In genomic region chr13:100946588-100946987, GRCh38 we compare ENCODE assay signal across 36 cellular contexts.
"Had no signal": no experiment of that assay in that cellular context is flagged by ENCODE, and none has a peak within 500 bp of the region (broad histone marks: within the 10 kb centered on the region; RNA-seq: fewer than 3 reads in every experiment).

No MANE protein-coding gene starts in this region.

- H3K9me3 Mint-ChIP-seq: activated B cell treated with CpG ODN at 0.5 μM for 24 hours; activated CD4-positive, alpha-beta memory T cell treated with anti-CD3 and anti-CD28 coated beads for 36 hours; activated CD4-positive, alpha-beta T cell treated with anti-CD3 and anti-CD28 coated beads, Interleukin-2, amount 10 ng/mL, durations not matched to agents 24 days and 14 days; activated CD8-positive, alpha-beta T cell treated with anti-CD3 and anti-CD28 coated beads for 36 hours; activated naive CD4-positive, alpha-beta T cell treated with anti-CD3 and anti-CD28 coated beads for 36 hours; activated naive CD8-positive, alpha-beta T cell treated with anti-CD3 and anti-CD28 coated beads for 36 hours; activated T-cell treated with anti-CD3 and anti-CD28 coated beads, Interleukin-2, amount 50 U/mL, for 4 hours; activated T-helper 1 cell treated with anti-CD3 and anti-CD28 coated beads, Interleukin-12 subunit alpha, Interleukin-12 subunit beta, Interleukin-2, Interleukin-4 antibody, amounts not matched to agents 30 ng/mL and 10 ng/mL and 1 ng/mL, durations not matched to agents 14 hours and 24 hours and 36 hours; T-helper 1 cell treated with Interleukin-12 subunit alpha and Interleukin-12 subunit beta and Interleukin-4 antibody, amounts not matched to agents 30 μg/mL and 1 μg/mL, for 36 hours; T-helper 2 cell treated with Interferon-gamma antibody and Interleukin-4, amounts not matched to agents 5 μg/mL and 100 μg/mL, for 36 hours had no signal

- H3K4me1 ChIP-seq: adrenal gland, body of pancreas, breast epithelium had no signal

- DNase-seq: activated B cell treated with CpG ODN at 0.5 μM for 24 hours; activated CD4-positive, alpha-beta memory T cell treated with anti-CD3 and anti-CD28 coated beads for 36 hours; activated CD4-positive, alpha-beta T cell treated with anti-CD3 and anti-CD28 coated beads for 4 hours; activated CD4-positive, alpha-beta T cell treated with anti-CD3 and anti-CD28 coated beads, Interleukin-2, amount 10 ng/mL, durations not matched to agents 24 days and 14 days; activated CD4-positive, alpha-beta T cell treated with anti-CD3 and anti-CD28 coated beads, Interleukin-2, amount 50 U/mL, for 1 hour; activated CD4-positive, alpha-beta T cell treated with anti-CD3 and anti-CD28 coated beads, Interleukin-2, amount 50 U/mL, for 4 hours; activated CD4-positive, CD25-positive, alpha-beta regulatory T cell treated with anti-CD3 and anti-CD28 coated beads, Interleukin-2, amount 50 U/mL, for 72 hours; activated CD8-positive, alpha-beta memory T cell treated with anti-CD3 and anti-CD28 coated beads, Interleukin-2, amount 50 U/mL, for 4 hours; activated CD8-positive, alpha-beta T cell treated with anti-CD3 and anti-CD28 coated beads for 36 hours; activated effector memory CD4-positive, alpha-beta T cell treated with anti-CD3 and anti-CD28 coated beads, Interleukin-2, amount 50 U/mL, for 16 hours; activated gamma-delta T cell treated with Interleukin-2 at 50 U/mL for 16 hours; activated naive CD4-positive, alpha-beta T cell; activated naive CD4-positive, alpha-beta T cell treated with anti-CD3 and anti-CD28 coated beads for 36 hours; activated naive CD4-positive, alpha-beta T cell treated with anti-CD3 and anti-CD28 coated beads, Interleukin-2, amount 50 U/mL, for 16 hours; activated naive CD8-positive, alpha-beta T cell treated with anti-CD3 and anti-CD28 coated beads for 36 hours; activated T-cell treated with anti-CD3 and anti-CD28 coated beads for 4 hours; activated T-cell treated with anti-CD3 and anti-CD28 coated beads, Interleukin-2, amount 50 U/mL, for 1 hour; activated T-cell treated with anti-CD3 and anti-CD28 coated beads, Interleukin-2, amount 50 U/mL, for 4 hours; activated T-cell treated with anti-CD3 and anti-CD28 coated beads, Interleukin-2, amount 50 U/mL, for 72 hours; adrenal gland; amniotic stem cell; aorta; body of pancreas; brain microvascular endothelial cell; central memory CD4-positive, alpha-beta T cell; SW 1271; T-helper 1 cell; T-helper 2 cell; T-helper 9 cell had no signal

- H3K4me3 Mint-ChIP-seq: activated B cell treated with CpG ODN at 0.5 μM for 24 hours; activated CD4-positive, alpha-beta memory T cell treated with anti-CD3 and anti-CD28 coated beads for 36 hours; activated CD4-positive, alpha-beta T cell treated with anti-CD3 and anti-CD28 coated beads, Interleukin-2, amount 10 ng/mL, durations not matched to agents 24 days and 14 days; activated CD8-positive, alpha-beta T cell treated with anti-CD3 and anti-CD28 coated beads for 36 hours; activated naive CD4-positive, alpha-beta T cell treated with anti-CD3 and anti-CD28 coated beads for 36 hours; activated naive CD8-positive, alpha-beta T cell treated with anti-CD3 and anti-CD28 coated beads for 36 hours; activated T-cell treated with anti-CD3 and anti-CD28 coated beads, Interleukin-2, amount 50 U/mL, for 4 hours; activated T-cell treated with anti-CD3 and anti-CD28 coated beads, Interleukin-2, amount 50 U/mL, for 72 hours; activated T-helper 1 cell treated with anti-CD3 and anti-CD28 coated beads, Interleukin-12 subunit alpha, Interleukin-12 subunit beta, Interleukin-2, Interleukin-4 antibody, amounts not matched to agents 30 ng/mL and 10 ng/mL and 1 ng/mL, durations not matched to agents 14 hours and 24 hours and 36 hours; activated T-helper 17 cell treated with anti-CD3 and anti-CD28 coated beads, Interleukin-2, amount 50 U/mL, for 72 hours; T-helper 1 cell treated with Interleukin-12 subunit alpha and Interleukin-12 subunit beta and Interleukin-4 antibody, amounts not matched to agents 30 μg/mL and 1 μg/mL, for 36 hours; T-helper 2 cell treated with Interferon-gamma antibody and Interleukin-4, amounts not matched to agents 5 μg/mL and 100 μg/mL, for 36 hours had no signal

- H3K36me3 ChIP-seq: adrenal gland, brain microvascular endothelial cell, breast epithelium had no signal

- H3K27ac ChIP-seq: adrenal gland, body of pancreas, brain microvascular endothelial cell, breast epithelium, VCaP had no signal

- ATAC-seq: activated CD8-positive, alpha-beta T cell treated with anti-CD3 and anti-CD28 coated beads for 36 hours; activated naive CD4-positive, alpha-beta T cell treated with anti-CD3 and anti-CD28 coated beads, Interleukin-2, amount 50 U/mL, for 72 hours; activated T-cell treated with anti-CD3 and anti-CD28 coated beads, Interleukin-2, amount 50 U/mL, for 4 hours; activated T-helper 17 cell treated with anti-CD3 and anti-CD28 coated beads, Interleukin-2, amount 50 U/mL, for 72 hours; body of pancreas had no signal

- H3K27me3 ChIP-seq: adrenal gland, body of pancreas, brain microvascular endothelial cell, breast epithelium had no signal

- H3K27ac Mint-ChIP-seq: activated B cell treated with CpG ODN at 0.5 μM for 24 hours; activated CD4-positive, alpha-beta memory T cell treated with anti-CD3 and anti-CD28 coated beads for 36 hours; activated CD4-positive, alpha-beta T cell treated with anti-CD3 and anti-CD28 coated beads, Interleukin-2, amount 10 ng/mL, durations not matched to agents 24 days and 14 days; activated CD8-positive, alpha-beta T cell treated with anti-CD3 and anti-CD28 coated beads for 36 hours; activated naive CD4-positive, alpha-beta T cell treated with anti-CD3 and anti-CD28 coated beads for 36 hours; activated naive CD8-positive, alpha-beta T cell treated with anti-CD3 and anti-CD28 coated beads for 36 hours; activated T-cell treated with anti-CD3 and anti-CD28 coated beads, Interleukin-2, amount 50 U/mL, for 72 hours; activated T-helper 1 cell treated with anti-CD3 and anti-CD28 coated beads, Interleukin-12 subunit alpha, Interleukin-12 subunit beta, Interleukin-2, Interleukin-4 antibody, amounts not matched to agents 30 ng/mL and 10 ng/mL and 1 ng/mL, durations not matched to agents 14 hours and 24 hours and 36 hours; activated T-helper 17 cell treated with anti-CD3 and anti-CD28 coated beads, Interleukin-2, amount 50 U/mL, for 72 hours; T-helper 1 cell treated with Interleukin-12 subunit alpha and Interleukin-12 subunit beta and Interleukin-4 antibody, amounts not matched to agents 30 μg/mL and 1 μg/mL, for 36 hours; T-helper 2 cell treated with Interferon-gamma antibody and Interleukin-4, amounts not matched to agents 5 μg/mL and 100 μg/mL, for 36 hours had no signal

- H3K9me3 ChIP-seq: adrenal gland, body of pancreas, breast epithelium had no signal

- H3K4me3 ChIP-seq: adrenal gland, body of pancreas, breast epithelium had no signal

- H3K4me1 Mint-ChIP-seq: activated B cell treated with CpG ODN at 0.5 μM for 24 hours; activated CD4-positive, alpha-beta T cell treated with anti-CD3 and anti-CD28 coated beads, Interleukin-2, amount 10 ng/mL, durations not matched to agents 24 days and 14 days; activated naive CD8-positive, alpha-beta T cell treated with anti-CD3 and anti-CD28 coated beads for 36 hours; activated T-helper 17 cell treated with anti-CD3 and anti-CD28 coated beads, Interleukin-2, amount 50 U/mL, for 72 hours had no signal

- H3K27me3 Mint-ChIP-seq: activated B cell treated with CpG ODN at 0.5 μM for 24 hours; activated naive CD8-positive, alpha-beta T cell treated with anti-CD3 and anti-CD28 coated beads for 36 hours had no signal
